In the genomic region with DNA sequence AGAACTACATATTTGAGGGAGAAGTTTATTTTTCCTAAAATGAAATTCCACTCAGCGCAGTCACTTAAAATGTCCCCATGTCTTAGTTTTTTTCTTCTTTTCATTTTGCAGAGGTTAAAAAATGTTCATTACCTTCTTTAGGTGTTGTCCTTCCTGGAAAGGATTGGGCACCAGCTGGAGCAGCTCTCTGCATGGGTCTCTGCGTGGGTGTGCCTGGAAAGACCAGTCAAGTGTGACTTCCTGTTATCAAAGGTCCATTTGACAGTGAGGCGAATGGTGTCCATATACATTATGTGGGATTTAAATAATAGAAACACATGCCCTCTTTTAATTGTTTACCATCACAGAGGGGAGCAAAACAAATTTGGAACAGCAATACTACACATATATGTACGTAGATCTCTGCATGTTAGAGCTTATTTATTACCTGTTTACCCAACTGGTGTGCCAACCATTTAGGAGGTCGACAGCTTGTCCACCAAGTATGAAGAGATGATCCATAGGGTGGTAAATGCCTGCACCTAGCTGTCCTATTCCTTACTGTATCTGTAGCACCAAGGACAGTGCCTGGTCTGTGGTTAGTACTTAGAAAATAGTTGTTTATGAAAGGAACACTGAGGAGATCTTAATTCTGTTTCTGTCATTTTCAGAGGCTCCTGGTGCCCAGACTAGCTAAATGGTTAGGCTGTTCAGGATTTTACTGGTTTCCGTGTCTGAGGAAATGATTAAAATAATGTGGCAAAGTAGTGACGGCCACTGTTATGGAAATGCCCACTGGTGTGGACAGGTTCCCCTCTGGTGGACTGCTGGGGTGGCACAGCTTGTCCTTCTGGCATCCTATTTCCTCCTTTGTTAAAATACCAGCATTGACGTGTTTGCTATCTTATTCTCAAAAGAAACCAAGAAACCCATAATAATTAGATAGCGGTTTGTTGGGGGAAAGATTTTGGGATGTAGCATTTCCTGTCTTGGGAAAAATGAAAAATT, we compare ENCODE assay signal across 1 cellular context.
TF ChIP-seq lines count a peak whose summit lies in the region.

No MANE protein-coding gene starts in this region.

TF ChIP-seq in K562, 482 proteins besides CTCF, POLR2A, EP300 and RAD21 (continued from another document):
- TF ChIP-seq, protein P1, sequence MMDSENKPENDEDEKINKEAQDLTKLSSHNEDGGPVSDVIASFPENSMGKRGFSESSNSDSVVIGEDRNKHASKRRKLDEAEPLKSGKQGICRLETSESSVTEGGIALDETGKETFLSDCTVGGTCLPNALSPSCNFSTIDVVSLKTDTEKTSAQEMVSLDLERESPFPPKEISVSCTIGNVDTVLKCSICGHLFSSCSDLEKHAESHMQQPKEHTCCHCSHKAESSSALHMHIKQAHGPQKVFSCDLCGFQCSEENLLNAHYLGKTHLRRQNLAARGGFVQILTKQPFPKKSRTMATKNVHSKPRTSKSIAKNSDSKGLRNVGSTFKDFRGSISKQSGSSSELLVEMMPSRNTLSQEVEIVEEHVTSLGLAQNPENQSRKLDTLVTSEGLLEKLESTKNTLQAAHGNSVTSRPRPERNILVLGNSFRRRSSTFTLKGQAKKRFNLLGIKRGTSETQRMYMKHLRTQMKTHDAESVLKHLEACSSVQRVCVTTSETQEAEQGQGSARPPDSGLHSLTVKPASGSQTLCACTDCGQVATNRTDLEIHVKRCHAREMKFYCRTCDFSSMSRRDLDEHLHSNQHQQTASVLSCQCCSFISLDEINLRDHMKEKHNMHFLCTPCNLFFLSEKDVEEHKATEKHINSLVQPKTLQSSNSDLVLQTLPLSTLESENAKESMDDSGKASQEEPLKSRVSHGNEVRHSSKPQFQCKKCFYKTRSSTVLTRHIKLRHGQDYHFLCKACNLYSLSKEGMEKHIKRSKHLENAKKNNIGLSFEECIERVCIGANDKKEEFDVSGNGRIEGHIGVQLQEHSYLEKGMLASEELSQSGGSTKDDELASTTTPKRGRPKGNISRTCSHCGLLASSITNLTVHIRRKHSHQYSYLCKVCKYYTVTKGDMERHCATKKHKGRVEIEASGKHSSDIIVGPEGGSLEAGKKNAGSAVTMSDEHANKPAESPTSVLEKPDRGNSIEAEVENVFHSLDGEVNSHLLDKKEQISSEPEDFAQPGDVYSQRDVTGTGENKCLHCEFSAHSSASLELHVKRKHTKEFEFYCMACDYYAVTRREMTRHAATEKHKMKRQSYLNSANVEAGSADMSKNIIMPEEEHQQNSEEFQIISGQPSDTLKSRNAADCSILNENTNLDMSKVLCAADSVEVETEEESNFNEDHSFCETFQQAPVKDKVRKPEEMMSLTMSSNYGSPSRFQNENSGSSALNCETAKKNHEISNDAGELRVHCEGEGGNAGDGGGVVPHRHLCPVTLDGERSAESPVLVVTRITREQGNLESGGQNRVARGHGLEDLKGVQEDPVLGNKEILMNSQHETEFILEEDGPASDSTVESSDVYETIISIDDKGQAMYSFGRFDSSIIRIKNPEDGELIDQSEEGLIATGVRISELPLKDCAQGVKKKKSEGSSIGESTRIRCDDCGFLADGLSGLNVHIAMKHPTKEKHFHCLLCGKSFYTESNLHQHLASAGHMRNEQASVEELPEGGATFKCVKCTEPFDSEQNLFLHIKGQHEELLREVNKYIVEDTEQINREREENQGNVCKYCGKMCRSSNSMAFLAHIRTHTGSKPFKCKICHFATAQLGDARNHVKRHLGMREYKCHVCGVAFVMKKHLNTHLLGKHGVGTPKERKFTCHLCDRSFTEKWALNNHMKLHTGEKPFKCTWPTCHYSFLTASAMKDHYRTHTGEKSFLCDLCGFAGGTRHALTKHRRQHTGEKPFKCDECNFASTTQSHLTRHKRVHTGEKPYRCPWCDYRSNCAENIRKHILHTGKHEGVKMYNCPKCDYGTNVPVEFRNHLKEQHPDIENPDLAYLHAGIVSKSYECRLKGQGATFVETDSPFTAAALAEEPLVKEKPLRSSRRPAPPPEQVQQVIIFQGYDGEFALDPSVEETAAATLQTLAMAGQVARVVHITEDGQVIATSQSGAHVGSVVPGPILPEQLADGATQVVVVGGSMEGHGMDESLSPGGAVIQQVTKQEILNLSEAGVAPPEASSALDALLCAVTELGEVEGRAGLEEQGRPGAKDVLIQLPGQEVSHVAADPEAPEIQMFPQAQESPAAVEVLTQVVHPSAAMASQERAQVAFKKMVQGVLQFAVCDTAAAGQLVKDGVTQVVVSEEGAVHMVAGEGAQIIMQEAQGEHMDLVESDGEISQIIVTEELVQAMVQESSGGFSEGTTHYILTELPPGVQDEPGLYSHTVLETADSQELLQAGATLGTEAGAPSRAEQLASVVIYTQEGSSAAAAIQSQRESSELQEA (IDR thresholded peaks at IDR 0.05; ENCODE audit: low read depth), result no peak
- no peak for TF ChIP-seq POLR2AphosphoS2 (IDR thresholded peaks at IDR 0.05; ENCODE audit: low read length)
- TF ChIP-seq NR4A1 (CRISPR knock-in tag; IDR thresholded peaks at IDR 0.05), result no peak
- TF ChIP-seq NR4A1 (tag; IDR thresholded peaks at IDR 0.05), result no peak
